Comparison of ENCODE assay signal across 11 cellular contexts in genomic region chr13:111531505-111531904, GRCh38.
DNase-seq lines count a peak whose midpoint lies in the region; ATAC-seq and TF ChIP-seq lines count a peak whose summit lies in the region.
"Had no signal": no experiment of that assay in that cellular context is flagged by ENCODE, and none has a peak within 500 bp of the region (broad histone marks: within the 10 kb centered on the region; RNA-seq: fewer than 3 reads in every experiment).

No MANE protein-coding gene starts in this region.

- peak; percentile 7 for DNase-seq in HFFc6
- DNase-seq in NCI-H2107 (lab: John Stamatoyannopoulos, UW): peak; percentile 29
- DNase-seq in cerebellum (ENCODE audit: low spot score): peak; percentile 20
- no peak for DNase-seq in neuronal stem cell (ENCODE audit: low spot score)
- no peak for DNase-seq in stomach
- no peak for DNase-seq in AG08395 (ENCODE audit: low spot score)
- DNase-seq in NOMO-1 treated with dmso at 0.1 percent for 144 hours (lab: John Stamatoyannopoulos, UW; ENCODE audit: unreplicated experiment): no peak
- DNase-seq in aorta: no peak
- DNase-seq: activated T-cell treated with anti-CD3 and anti-CD28 coated beads, Interleukin-2, amount 50 U/mL, for 48 hours had no signal

- TF ChIP-seq CTCF in HFFc6 (IDR thresholded peaks at IDR 0.05): no peak
- TF ChIP-seq CTCF in stomach (IDR thresholded peaks at IDR 0.05): peak in 2 of 7 experiments; percentile 20 to 24

- H4K91ac ChIP-seq in neuronal stem cell (ENCODE audit: low read depth, low read length, poor library complexity): no peak overlapping the region

- TF ChIP-seq POLR2A in stomach (IDR thresholded peaks at IDR 0.05): no peak

- H2BK120ac ChIP-seq in neuronal stem cell (ENCODE audit: low read depth, low read length): no peak overlapping the region

- no peaks in the 10 kb centered on the region for H3K79me1 ChIP-seq in neuronal stem cell (ENCODE audit: low read depth, low read length)

- WGBS in neuronal stem cell (ENCODE audit: extremely low coverage in 2 of 2, insufficient read length in 2 of 2, insufficient replicate concordance in 1 of 2), 2 donors: no CpG with 5 or more reads among the region's 7 CpGs
- 18 to 29% (median 22%) methylated on average over 7 of the region's 7 CpGs for WGBS in stomach, 5 donors
- WGBS in aorta, 2 donors: 21 to 29% methylated on average over 7 of the region's 7 CpGs

- H3K4me3 Mint-ChIP-seq in HFFc6: no peak overlapping the region

- H4K8ac ChIP-seq in neuronal stem cell (ENCODE audit: low read depth, low read length): no peak overlapping the region

- H3K27me3 Mint-ChIP-seq in HFFc6 (ENCODE audit: insufficient read depth): no peaks in the 10 kb centered on the region; the same call in 1 of the 2 replicates

- H2AFZ ChIP-seq in neuronal stem cell (ENCODE audit: low read length): peak overlapping the region; percentile 20

- H3K27ac ChIP-seq in neuronal stem cell (replicated peaks; ENCODE audit: low read length) (no peak overlapping the region), stomach (no peak overlapping the region), aorta (ENCODE audit: low read depth in 1 of 2, low read length in 2 of 2) (no peak overlapping the region)
- H3K27ac ChIP-seq: HL-60, SJSA1 had no signal

- H3K4me2 ChIP-seq in neuronal stem cell (ENCODE audit: insufficient read depth, low read length, poor library complexity, severe bottlenecking): no peak overlapping the region

- H3K36me3 Mint-ChIP-seq in HFFc6 (ENCODE audit: low read depth): no peaks in the 10 kb centered on the region

- H3K4me1 Mint-ChIP-seq in HFFc6 (ENCODE audit: low read depth): no peaks in the 10 kb centered on the region

- peaks cover 0 to under 1% of the 10 kb centered on the region in 2 donors for H3K9me3 ChIP-seq in neuronal stem cell (replicated peaks in 1 of 2; ENCODE audit: control insufficient read depth in 2 of 2, insufficient read depth in 1 of 2, low read depth in 1 of 2, low read length in 2 of 2)
- H3K9me3 ChIP-seq in stomach: peaks cover 0 to 5% (median 0%) of the 10 kb centered on the region in 4 donors
- H3K9me3 ChIP-seq in aorta (ENCODE audit: control insufficient read depth, low read length): peaks cover 2% of the 10 kb centered on the region
- H3K9me3 ChIP-seq: SJSA1 had no signal

- intact Hi-C loops in stomach (cut with DNase I; ENCODE audit: low total_unique reads) (no loop called here), aorta (cut with DNase I) (no loop called here)

- TF ChIP-seq EP300 in stomach (IDR thresholded peaks at IDR 0.05): no peak

- no peak overlapping the region for H3K14ac ChIP-seq in neuronal stem cell (ENCODE audit: low read length)

- no peak overlapping the region for H3K9ac ChIP-seq in neuronal stem cell (ENCODE audit: low read depth, low read length, poor library complexity)

- peaks cover 0 to 26% (median 11%) of the 10 kb centered on the region in 3 experiments for H3K27me3 ChIP-seq in neuronal stem cell (ENCODE audit: control insufficient read depth in 3 of 3, insufficient read depth in 3 of 3, low read depth in 1 of 3, low read length in 3 of 3)
- H3K27me3 ChIP-seq in stomach: peaks cover 0 to 69% (median 34%) of the 10 kb centered on the region in 3 donors
- no peaks in the 10 kb centered on the region for H3K27me3 ChIP-seq in aorta (ENCODE audit: control insufficient read depth in 1 of 2, insufficient read depth in 2 of 2, low read length in 1 of 2)

- no peak overlapping the region for H2BK15ac ChIP-seq in neuronal stem cell (ENCODE audit: low read length)

- H3K4me1 ChIP-seq in neuronal stem cell (ENCODE audit: control insufficient read depth in 2 of 2, insufficient read depth in 1 of 2, low read depth in 1 of 2, low read length in 2 of 2) (peaks cover 21 to 45% of the 10 kb centered on the region in 2 donors), stomach (peaks cover 0 to 18% (median 4%) of the 10 kb centered on the region in 4 donors), aorta (ENCODE audit: control insufficient read depth in 1 of 2, insufficient read depth in 2 of 2, low read length in 2 of 2) (no peaks in the 10 kb centered on the region)
- H3K4me1 ChIP-seq: SJSA1 had no signal

- H3K4ac ChIP-seq in neuronal stem cell (ENCODE audit: low read length): no peak overlapping the region

- H3K9me3 Mint-ChIP-seq in HFFc6: peaks cover 14% of the 10 kb centered on the region

- H3K23ac ChIP-seq in neuronal stem cell (ENCODE audit: low read depth, low read length, poor library complexity): no peak overlapping the region

- H3K27ac Mint-ChIP-seq in HFFc6: no peak overlapping the region

- no peak overlapping the region for H2BK12ac ChIP-seq in neuronal stem cell (ENCODE audit: low read length)

- H3K4me3 ChIP-seq in neuronal stem cell (ENCODE audit: low read length in 2 of 2) (no peak overlapping the region), stomach (no peak overlapping the region), aorta (ENCODE audit: low read length in 2 of 2) (no peak overlapping the region)
- H3K4me3 ChIP-seq: SJSA1 had no signal

- H3K18ac ChIP-seq in neuronal stem cell (ENCODE audit: low read length): no peak overlapping the region

- ATAC-seq in aorta (ENCODE audit: low FRiP score): no peak

- H3K36me3 ChIP-seq in neuronal stem cell (replicated peaks in 1 of 2; ENCODE audit: control insufficient read depth in 2 of 2, insufficient read depth in 2 of 2, low read length in 2 of 2) (no peaks in the 10 kb centered on the region), stomach (no peaks in the 10 kb centered on the region), aorta (ENCODE audit: control insufficient read depth in 1 of 2, insufficient read depth in 2 of 2, low read length in 1 of 2) (no peaks in the 10 kb centered on the region)
- H3K36me3 ChIP-seq: SJSA1 had no signal

- H2BK5ac ChIP-seq in neuronal stem cell (ENCODE audit: low read length): no peak overlapping the region

- H2AK5ac ChIP-seq in neuronal stem cell (ENCODE audit: low read depth, low read length): no peak overlapping the region

Comparison
In these comparisons a context has a peak if more than half of its experiments do, and no peak if none do; other contexts are left out.
1. DNase-seq: peak in HFFc6 (single experiment), NCI-H2107 (single experiment) and cerebellum (single experiment); none in neuronal stem cell (single experiment), stomach (single experiment), AG08395 (single experiment), NOMO-1 treated with dmso at 0.1 percent for 144 hours (single experiment) and aorta (0 of 2).